1 cellular context compared by ENCODE assay signal in the genomic region with DNA sequence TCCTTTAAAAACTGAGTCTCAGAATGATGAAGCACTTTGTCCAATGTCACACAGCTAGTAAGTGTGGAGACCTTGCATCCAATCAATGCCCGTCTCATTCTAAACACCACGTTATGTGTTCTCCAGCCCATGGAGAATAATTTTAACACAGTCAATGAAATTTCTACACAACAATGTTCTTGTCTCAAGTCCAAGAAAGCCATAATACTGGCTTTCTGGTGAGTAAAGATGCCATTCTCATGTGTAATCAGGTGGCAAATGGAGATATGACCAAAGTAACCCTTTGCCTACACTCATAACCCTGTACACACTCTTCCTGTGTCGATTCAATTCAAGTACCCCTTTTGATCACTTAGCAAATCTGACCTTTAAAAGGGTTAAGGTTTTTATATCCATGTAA. TPM values are rescaled to one million over a fixed set of nuclear protein-coding genes. Genes with fewer than 3 reads are reported as not detected.
"Had no signal": no experiment of that assay in that cellular context is flagged by ENCODE, and none has a peak within 500 bp of the region (broad histone marks: within the 10 kb centered on the region; RNA-seq: fewer than 3 reads in every experiment).

No MANE protein-coding gene starts in this region.

RNA-seq across cellular contexts. Expression of gene MPV17L, which starts 12.7 kb away (rescaled TPM):
- total RNA-seq: activated CD4-positive, alpha-beta memory T cell treated with anti-CD3 and anti-CD28 coated beads, Interleukin-2, amount 10 ng/mL, durations not matched to agents 7 days and 5 days had no signal
